In genomic region chr2:238203973-238204683, GRCh38 we compare ENCODE assay signal across 8 cellular contexts. TPM values are rescaled to one million over a fixed set of nuclear protein-coding genes. Genes with fewer than 3 reads are reported as not detected.
A peak's percentile ranks its signal among the peaks of the same experiment; 100 is the strongest.
DNase-seq lines count a peak whose midpoint lies in the region; ATAC-seq, FAIRE-seq and TF ChIP-seq lines count a peak whose summit lies in the region.

No MANE protein-coding gene starts in this region.

- H2BK120ac ChIP-seq in H1 (replicated peaks; ENCODE audit: low read depth, low read length) (no peak overlapping the region), neuronal stem cell (ENCODE audit: low read depth, low read length) (no peak overlapping the region)

- H3K79me1 ChIP-seq in H1 (ENCODE audit: low read depth, low read length) (peaks cover 4% of the 10 kb centered on the region; the same call in 1 of the 2 replicates), neuronal stem cell (ENCODE audit: low read depth, low read length) (peaks cover 4% of the 10 kb centered on the region)

- H2BK20ac ChIP-seq in H1 (ENCODE audit: low read length), result no peak overlapping the region

- no peak for TF ChIP-seq RAD21 in H1 (IDR thresholded peaks at IDR 0.05 in 1 of 2, conservative IDR thresholded peaks at IDR 0.05 in 1 of 2; ENCODE audit: low read depth in 2 of 2, low read length in 2 of 2)

- H3K23ac ChIP-seq in H1 (ENCODE audit: insufficient read length) (no peak overlapping the region), neuronal stem cell (ENCODE audit: low read depth, low read length, poor library complexity) (peak overlapping the region; percentile 75)

- H2BK5ac ChIP-seq in H1 (ENCODE audit: low read depth, low read length), result no peak overlapping the region; the same call in 1 of the 2 replicates
- H2BK5ac ChIP-seq in neuronal stem cell (ENCODE audit: low read length), result no peak overlapping the region

- H3K36me3 ChIP-seq in BE2C (no peaks in the 10 kb centered on the region; the same call in 1 of the 2 replicates), Panc1 (ENCODE audit: control insufficient read depth, insufficient read depth, low read length) (no peaks in the 10 kb centered on the region), H1 (ENCODE audit: control insufficient read depth in 2 of 4, insufficient read depth in 4 of 4, low read length in 3 of 4) (no peaks in the 10 kb centered on the region), neuronal stem cell (replicated peaks in 1 of 2; ENCODE audit: control insufficient read depth in 2 of 2, insufficient read depth in 2 of 2, low read length in 2 of 2) (peaks cover 0 to 9% of the 10 kb centered on the region in 2 donors)

- peak overlapping the region; percentile 78 for H4K5ac ChIP-seq in H1 (ENCODE audit: insufficient read length, low read depth, low read length)

- peak overlapping the region; percentile 5 for H3K56ac ChIP-seq in H1 (replicated peaks; ENCODE audit: insufficient read length, low read depth, low read length)

- H3K27me3 ChIP-seq in BE2C, result no peaks in the 10 kb centered on the region
- H3K27me3 ChIP-seq in Panc1 (ENCODE audit: control insufficient read depth, insufficient read depth, low read length), result peaks cover 3% of the 10 kb centered on the region; the same call in 1 of the 2 replicates
- peaks cover 0 to 8% (median 2%) of the 10 kb centered on the region in 4 experiments; a peak in 2 of 7 replicates for H3K27me3 ChIP-seq in H1 (replicated peaks in 1 of 4; ENCODE audit: control insufficient read depth in 3 of 4, extremely low read depth in 1 of 4, insufficient read depth in 3 of 4, low read length in 3 of 4)
- H3K27me3 ChIP-seq in neuronal stem cell (ENCODE audit: control insufficient read depth in 3 of 3, insufficient read depth in 3 of 3, low read depth in 1 of 3, low read length in 3 of 3), result peaks cover 0 to 27% (median 2%) of the 10 kb centered on the region in 3 experiments

- peak overlapping the region in 3 of 4 experiments; percentile 31 to 78 (median 45); a peak in 4 of 7 replicates for H3K9ac ChIP-seq in H1 (replicated peaks in 1 of 4; ENCODE audit: extremely low read depth in 1 of 4, low read depth in 3 of 4, low read length in 3 of 4)
- H3K9ac ChIP-seq in neuronal stem cell (ENCODE audit: low read depth, low read length, poor library complexity), result peak overlapping the region; percentile 32

- TSS peak; percentile 87 for BruUV-seq in Panc1 (replicated peaks; lab: Mats Ljungman, UMichigan)

- H4K91ac ChIP-seq in H1 (replicated peaks; ENCODE audit: insufficient read length, low read length) (peak overlapping the region; percentile 22), neuronal stem cell (ENCODE audit: low read depth, low read length, poor library complexity) (no peak overlapping the region)

- DNase-seq in BE2C (no peak), Panc1 (ENCODE audit: low read depth, low spot score) (no peak), H1 (ENCODE audit: low read depth in 1 of 2, low spot score in 2 of 2) (no peak), neuronal stem cell (ENCODE audit: low spot score) (no peak), ACHN (no peak), NCI-H2196 (lab: John Stamatoyannopoulos, UW; ENCODE audit: unreplicated experiment) (no peak), glomerular visceral epithelial cell (ENCODE audit: extremely low spot score) (no peak)

- H2BK15ac ChIP-seq in H1 (ENCODE audit: low read length), result peak overlapping the region; percentile 81; the same call in 1 of the 2 replicates
- no peak overlapping the region for H2BK15ac ChIP-seq in neuronal stem cell (ENCODE audit: low read length)

- TF ChIP-seq CTCF in BE2C (IDR thresholded peaks at IDR 0.05; ENCODE audit: low read depth, low read length) (no peak), Panc1 (IDR thresholded peaks at IDR 0.05) (no peak), H1 (IDR thresholded peaks at IDR 0.05; ENCODE audit: control extremely low read depth in 1 of 3, insufficient read depth in 1 of 3, low read depth in 1 of 3, low read length in 3 of 3) (no peak)

- H3K18ac ChIP-seq in H1 (ENCODE audit: extremely low read depth, low read length), result peak overlapping the region; percentile 87
- H3K18ac ChIP-seq in neuronal stem cell (ENCODE audit: low read length), result peak overlapping the region; percentile 86

- H3K4me1 ChIP-seq in BE2C (peaks cover 9% of the 10 kb centered on the region), Panc1 (ENCODE audit: control insufficient read depth, insufficient read depth, low read length) (peaks cover 24% of the 10 kb centered on the region), H1 (replicated peaks in 1 of 4; ENCODE audit: control insufficient read depth in 3 of 4, insufficient read depth in 4 of 4, low read length in 3 of 4) (peaks cover 2 to 7% (median 4%) of the 10 kb centered on the region in 4 experiments; a peak in 5 of 7 replicates), neuronal stem cell (ENCODE audit: control insufficient read depth in 2 of 2, insufficient read depth in 1 of 2, low read depth in 1 of 2, low read length in 2 of 2) (peaks cover 2 to 7% of the 10 kb centered on the region in 2 donors)

- H3K4ac ChIP-seq in H1 (replicated peaks; ENCODE audit: insufficient read length, low read depth, low read length) (no peak overlapping the region), neuronal stem cell (ENCODE audit: low read length) (no peak overlapping the region)

- ATAC-seq in GM21786 (IDR thresholded peaks at IDR 0.05; ENCODE audit: unreplicated experiment) (peak; percentile 11), Panc1 (peak; percentile 57)

- H3K14ac ChIP-seq in H1 (ENCODE audit: insufficient read length) (no peak overlapping the region), neuronal stem cell (ENCODE audit: low read length) (no peak overlapping the region)

- TF ChIP-seq EP300 in H1 (IDR thresholded peaks at IDR 0.05; ENCODE audit: borderline replicate concordance in 1 of 2, low read depth in 2 of 2, low read length in 2 of 2), result no peak

- H2AK5ac ChIP-seq in H1 (ENCODE audit: low read depth, low read length), result no peak overlapping the region
- peak overlapping the region; percentile 16 for H2AK5ac ChIP-seq in neuronal stem cell (ENCODE audit: low read depth, low read length)

- TF ChIP-seq POLR2A in H1 (IDR thresholded peaks at IDR 0.05; ENCODE audit: control extremely low read depth in 1 of 2, low read depth in 2 of 2, low read length in 2 of 2), result no peak; a peak in 1 of 3 replicates

- peaks cover 16 to 40% of the 10 kb centered on the region in 2 experiments for H3K79me2 ChIP-seq in H1 (ENCODE audit: control insufficient read depth in 1 of 2, insufficient read depth in 2 of 2, low read length in 2 of 2)

- H4K8ac ChIP-seq in H1 (ENCODE audit: extremely low read depth, insufficient read depth, low read length) (peak overlapping the region; percentile 7; the same call in 1 of the 2 replicates), neuronal stem cell (ENCODE audit: low read depth, low read length) (no peak overlapping the region)

- H3K4me3 ChIP-seq in BE2C (ENCODE audit: low read depth, low read length) (peak overlapping the region; percentile 57), Panc1 (ENCODE audit: low read depth in 2 of 2, low read length in 2 of 2) (peak overlapping the region; percentile 69 to 74), H1 (ENCODE audit: extremely low read depth in 1 of 4, insufficient read depth in 2 of 4, low read depth in 3 of 4, low read length in 4 of 4) (peak overlapping the region; percentile 20 to 94 (median 43); a peak in 6 of 8 replicates), neuronal stem cell (ENCODE audit: low read length in 2 of 2) (peak overlapping the region; percentile 72 to 75)

- in situ Hi-C loops in Panc1 (cut with HindIII; ENCODE audit: low pct_unique_long_range_greater_than_20kb, low sequenced_read_pairs) (no loop called here), ACHN (cut with HindIII; ENCODE audit: low pct_ligation_motif_present, low pct_unique_long_range_greater_than_20kb, low sequenced_read_pairs) (no loop called here)

- H3K4me2 ChIP-seq in H1 (ENCODE audit: insufficient read depth in 1 of 2, low read depth in 2 of 2, low read length in 2 of 2) (peak overlapping the region; percentile 79 to 97), neuronal stem cell (ENCODE audit: insufficient read depth, low read length, poor library complexity, severe bottlenecking) (peak overlapping the region; percentile 60)

- H2AFZ ChIP-seq in H1 (ENCODE audit: low read length), result peak overlapping the region; percentile 95
- peak overlapping the region; percentile 90 for H2AFZ ChIP-seq in neuronal stem cell (ENCODE audit: low read length)

- H4K20me1 ChIP-seq in H1 (replicated peaks in 1 of 2; ENCODE audit: control insufficient read depth in 1 of 2, insufficient read depth in 2 of 2, low read length in 2 of 2), result peaks cover 6 to 9% of the 10 kb centered on the region in 2 experiments

- H3K9me3 ChIP-seq in BE2C, result 0 out of 2 replicates have a peak, but pooled peaks cover 2% of the 10 kb centered on the region
- no peaks in the 10 kb centered on the region for H3K9me3 ChIP-seq in Panc1 (ENCODE audit: control insufficient read depth, insufficient read depth, low read depth, low read length)
- H3K9me3 ChIP-seq in H1 (ENCODE audit: insufficient read depth in 2 of 2, low read depth in 1 of 2, low read length in 1 of 2), result no peaks in the 10 kb centered on the region
- H3K9me3 ChIP-seq in neuronal stem cell (replicated peaks in 1 of 2; ENCODE audit: control insufficient read depth in 2 of 2, insufficient read depth in 1 of 2, low read depth in 1 of 2, low read length in 2 of 2), result peaks cover 0 to 20% of the 10 kb centered on the region in 2 donors

- POLR2A ChIA-PET in Panc1 (lab: Charles Lee), result interaction anchor here (0.5 kb wide), 1 partner anchor 257 kb away, joined by 3 read pairs; no protein-coding TSS in a partner anchor
- POLR2A ChIA-PET in H1 (lab: Charles Lee; ENCODE audit: partially characterized antibody), result interaction anchor here (1.0 to 1.3 kb wide), 4 partner anchors 16 to 84 kb away, joined by 3 to 5 read pairs (median 4); partner anchors contain the start of gene PER2

- no peak for FAIRE-seq in H1 (lab: Jason Lieb, UNC)

- 77% methylated on average over 18 of the region's 18 CpGs; no CpG with 5 or more reads in 1 of the 2 experiments for WGBS in H1 (ENCODE audit: extremely low coverage in 1 of 2, insufficient coverage in 1 of 2, insufficient read length in 1 of 2, insufficient replicate concordance in 2 of 2, low coverage in 1 of 2, low lambda C conversion rate in 2 of 2, missing lambda C conversion rate in 1 of 2), 2 experiments
- no CpG with 5 or more reads among the region's 18 CpGs for WGBS in neuronal stem cell (ENCODE audit: extremely low coverage in 2 of 2, insufficient read length in 2 of 2, insufficient replicate concordance in 1 of 2), 2 donors

- CTCF ChIA-PET in Panc1 (lab: Charles Lee), result interaction anchor here (0.8 kb wide), 1 partner anchor 98 kb away, joined by 3 read pairs; no protein-coding TSS in a partner anchor
- CTCF ChIA-PET in H1 (lab: Charles Lee; ENCODE audit: partially characterized antibody), result interaction anchor here (1.3 to 1.4 kb wide), 2 partner anchors 11 to 74 kb away, joined by 3 to 4 read pairs; no protein-coding TSS in a partner anchor

- H3K27ac ChIP-seq in Panc1 (ENCODE audit: low read length) (peak overlapping the region; percentile 99), H1 (ENCODE audit: low read depth, low read length) (peak overlapping the region; percentile 59; the same call in 1 of the 2 replicates), neuronal stem cell (replicated peaks; ENCODE audit: low read length) (no peak overlapping the region)

- H2BK12ac ChIP-seq in H1 (ENCODE audit: low read depth, low read length) (no peak overlapping the region), neuronal stem cell (ENCODE audit: low read length) (no peak overlapping the region)

- intact Hi-C loops in Panc1 (cut with micrococcal nuclease; ENCODE audit: unreplicated experiment), result no loop called here

- peaks cover 8% of the 10 kb centered on the region; the same call in 1 of the 2 replicates for H3K23me2 ChIP-seq in H1 (ENCODE audit: low read depth, low read length)

RNA-seq across cellular contexts. Expression of gene ILKAP, which starts 0.6 kb away (rescaled TPM):
- polyA plus RNA-seq in BE2C (2012; ENCODE audit: insufficient read depth, insufficient read length, low read depth), result 46.4 TPM
- 49.9 TPM for total RNA-seq in Panc1 (2021; ENCODE audit: unreplicated experiment)
- polyA plus RNA-seq in Panc1 (2012; ENCODE audit: insufficient read length), result 40.0 TPM
- 30.4 and 33.8 TPM in 2 replicates for total RNA-seq in H1 (2021; fragmentation: NEBNext Ultra II Directional; extraction: Animal tissue kit (Norgen Biotek cat#: 25700))
- polyA plus RNA-seq in H1 (2011; rRNA removed), result 23.5 and 29.4 TPM in 2 replicates
- polyA plus RNA-seq in H1 (2011; cell fraction: cytosol; rRNA removed), result 35.7 TPM
- 41.3 TPM for polyA plus RNA-seq in H1 (2011; cell fraction: nucleus; rRNA removed)
- 23.2 to 32.3 TPM (median 29.4 TPM) in 4 replicates for polyA plus RNA-seq in H1 (2012, experiment 1 of 2)
- 29.2 TPM for polyA plus RNA-seq in H1 (2012, experiment 2 of 2)
- 23.9 TPM for polyA plus RNA-seq in H1 (2013, experiment 1 of 2)
- 24.4 TPM for polyA plus RNA-seq in H1 (2013, experiment 2 of 2)
- polyA minus RNA-seq in H1 (2011; rRNA and poly(A)+ RNA removed), result 23.3 and 23.4 TPM in 2 replicates
- polyA minus RNA-seq in H1 (2011; cell fraction: cytosol; rRNA and poly(A)+ RNA removed), result 7.9 TPM
- 37.9 TPM for polyA minus RNA-seq in H1 (2011; cell fraction: nucleus; rRNA and poly(A)+ RNA removed)
- 21.1 TPM for polyA plus RNA-seq in neuronal stem cell (2013, experiment 1 of 2)
- polyA plus RNA-seq in neuronal stem cell (2013, experiment 2 of 2), result 19.3 TPM

RNA-seq across cellular contexts. Expression of gene HES6, which starts 35.7 kb away (rescaled TPM):
- 55.3 TPM for polyA plus RNA-seq in BE2C (2012; ENCODE audit: insufficient read depth, insufficient read length, low read depth)
- 42.0 TPM for total RNA-seq in Panc1 (2021; ENCODE audit: unreplicated experiment)
- polyA plus RNA-seq in Panc1 (2012; ENCODE audit: insufficient read length), result 50.3 TPM
- total RNA-seq in H1 (2021; fragmentation: NEBNext Ultra II Directional; extraction: Animal tissue kit (Norgen Biotek cat#: 25700)), result 35.2 and 36.3 TPM in 2 replicates
- 32.6 and 58.9 TPM in 2 replicates for polyA plus RNA-seq in H1 (2011; rRNA removed)
- 46.1 TPM for polyA plus RNA-seq in H1 (2011; cell fraction: cytosol; rRNA removed)
- 114 TPM for polyA plus RNA-seq in H1 (2011; cell fraction: nucleus; rRNA removed)
- 23.0 to 32.3 TPM (median 28.2 TPM) in 4 replicates for polyA plus RNA-seq in H1 (2012, experiment 1 of 2)
- polyA plus RNA-seq in H1 (2012, experiment 2 of 2), result 22.4 TPM
- polyA plus RNA-seq in H1 (2013, experiment 1 of 2), result 34.8 TPM
- polyA plus RNA-seq in H1 (2013, experiment 2 of 2), result 33.0 TPM
- 2.3 and 2.4 TPM in 2 replicates for polyA minus RNA-seq in H1 (2011; rRNA and poly(A)+ RNA removed)
- 13.8 TPM for polyA minus RNA-seq in H1 (2011; cell fraction: cytosol; rRNA and poly(A)+ RNA removed)
- polyA minus RNA-seq in H1 (2011; cell fraction: nucleus; rRNA and poly(A)+ RNA removed), result 35.0 TPM
- polyA plus RNA-seq in neuronal stem cell (2013, experiment 1 of 2), result 19.8 TPM
- 18.8 TPM for polyA plus RNA-seq in neuronal stem cell (2013, experiment 2 of 2)

RNA-seq across cellular contexts. Expression of gene ERFE, which starts 45.4 kb away (rescaled TPM):
- 0.43 TPM for polyA plus RNA-seq in BE2C (2012; ENCODE audit: insufficient read depth, insufficient read length, low read depth)
- 10.3 TPM for total RNA-seq in Panc1 (2021; ENCODE audit: unreplicated experiment)
- 7.3 TPM for polyA plus RNA-seq in Panc1 (2012; ENCODE audit: insufficient read length)
- 1.8 and 2.5 TPM in 2 replicates for total RNA-seq in H1 (2021; fragmentation: NEBNext Ultra II Directional; extraction: Animal tissue kit (Norgen Biotek cat#: 25700))
- 3.6 and 5.1 TPM in 2 replicates for polyA plus RNA-seq in H1 (2011; rRNA removed)
- 4.8 TPM for polyA plus RNA-seq in H1 (2011; cell fraction: cytosol; rRNA removed)
- polyA plus RNA-seq in H1 (2011; cell fraction: nucleus; rRNA removed), result 10.3 TPM
- polyA plus RNA-seq in H1 (2012, experiment 1 of 2), result 2.8 to 3.5 TPM (median 2.8 TPM) in 4 replicates
- polyA plus RNA-seq in H1 (2012, experiment 2 of 2), result 3.2 TPM
- polyA plus RNA-seq in H1 (2013, experiment 1 of 2), result 3.1 TPM
- 2.8 TPM for polyA plus RNA-seq in H1 (2013, experiment 2 of 2)
- 1.1 and 1.3 TPM in 2 replicates for polyA minus RNA-seq in H1 (2011; rRNA and poly(A)+ RNA removed)
- polyA minus RNA-seq in H1 (2011; cell fraction: cytosol; rRNA and poly(A)+ RNA removed), result 2.8 TPM
- 1.4 TPM for polyA minus RNA-seq in H1 (2011; cell fraction: nucleus; rRNA and poly(A)+ RNA removed)
- 0.43 TPM for polyA plus RNA-seq in neuronal stem cell (2013, experiment 1 of 2)
- 0.37 TPM for polyA plus RNA-seq in neuronal stem cell (2013, experiment 2 of 2)
